Comparison of ENCODE assay signal across 23 cellular contexts in genomic region chr14:68241862-68242490, GRCh38.
DNase-seq lines count a peak whose midpoint lies in the region; ATAC-seq and TF ChIP-seq lines count a peak whose summit lies in the region.
"Had no signal": no experiment of that assay in that cellular context is flagged by ENCODE, and none has a peak within 500 bp of the region (broad histone marks: within the 10 kb centered on the region; RNA-seq: fewer than 3 reads in every experiment).

No MANE protein-coding gene starts in this region.

- H3K4me3 Mint-ChIP-seq in MCF 10A (ENCODE audit: unreplicated experiment): no peak overlapping the region
- H3K4me3 Mint-ChIP-seq in progenitor cell of endocrine pancreas (ENCODE audit: low read depth): no peak overlapping the region
- no peak overlapping the region for H3K4me3 Mint-ChIP-seq in CD8-positive, alpha-beta memory T cell
- H3K4me3 Mint-ChIP-seq: activated CD4-positive, alpha-beta memory T cell treated with anti-CD3 and anti-CD28 coated beads, Interleukin-2, amount 10 ng/mL, durations not matched to agents 7 days and 5 days; activated naive CD8-positive, alpha-beta T cell treated with anti-CD3 and anti-CD28 coated beads, Interleukin-2, amount 50 U/mL, for 24 hours; CD8-positive, alpha-beta T cell; endodermal cell had no signal

- H3K4me1 ChIP-seq in breast epithelium (peaks cover 0 to 25% of the 10 kb centered on the region in 2 donors), lower lobe of right lung (peaks cover 48% of the 10 kb centered on the region), ovary (ENCODE audit: insufficient read depth) (peaks cover 25% of the 10 kb centered on the region)
- no peaks in the 10 kb centered on the region for H3K4me1 ChIP-seq in CD8-positive, alpha-beta memory T cell (ENCODE audit: insufficient read depth, low read length)

- no peaks in the 10 kb centered on the region for H3K9me3 Mint-ChIP-seq in MCF 10A (ENCODE audit: unreplicated experiment)
- peaks cover 5% of the 10 kb centered on the region for H3K9me3 Mint-ChIP-seq in progenitor cell of endocrine pancreas (ENCODE audit: low read depth)
- H3K9me3 Mint-ChIP-seq in CD8-positive, alpha-beta memory T cell: no peaks in the 10 kb centered on the region
- H3K9me3 Mint-ChIP-seq: activated CD4-positive, alpha-beta memory T cell treated with anti-CD3 and anti-CD28 coated beads, Interleukin-2, amount 10 ng/mL, durations not matched to agents 7 days and 5 days; activated naive CD8-positive, alpha-beta T cell treated with anti-CD3 and anti-CD28 coated beads, Interleukin-2, amount 50 U/mL, for 24 hours; CD8-positive, alpha-beta T cell had no signal

- TF ChIP-seq POLR2A in breast epithelium (IDR thresholded peaks at IDR 0.05): no peak
- no peak for TF ChIP-seq POLR2A in ovary (IDR thresholded peaks at IDR 0.05)

- TF ChIP-seq CTCF in breast epithelium (IDR thresholded peaks at IDR 0.05) (no peak), MCF 10A (IDR thresholded peaks at IDR 0.05; ENCODE audit: unreplicated experiment) (no peak), lower lobe of right lung (IDR thresholded peaks at IDR 0.05) (no peak), progenitor cell of endocrine pancreas (IDR thresholded peaks at IDR 0.05; ENCODE audit: unreplicated experiment) (no peak), ovary (IDR thresholded peaks at IDR 0.05) (no peak)

- H3K4me1 Mint-ChIP-seq in MCF 10A (ENCODE audit: insufficient read depth, unreplicated experiment) (peaks cover 12% of the 10 kb centered on the region), progenitor cell of endocrine pancreas (ENCODE audit: low read depth) (peaks cover 49% of the 10 kb centered on the region)
- H3K4me1 Mint-ChIP-seq in CD8-positive, alpha-beta memory T cell: peaks cover 0 to 5% (median 0%) of the 10 kb centered on the region in 3 donors
- H3K4me1 Mint-ChIP-seq: activated CD4-positive, alpha-beta memory T cell treated with anti-CD3 and anti-CD28 coated beads, Interleukin-2, amount 10 ng/mL, durations not matched to agents 7 days and 5 days had no signal

- H3K27me3 Mint-ChIP-seq in MCF 10A (ENCODE audit: insufficient read depth, unreplicated experiment) (no peaks in the 10 kb centered on the region), progenitor cell of endocrine pancreas (no peaks in the 10 kb centered on the region)
- H3K27me3 Mint-ChIP-seq in CD8-positive, alpha-beta memory T cell: peaks cover 0 to 4% of the 10 kb centered on the region in 2 donors
- H3K27me3 Mint-ChIP-seq: activated CD4-positive, alpha-beta memory T cell treated with anti-CD3 and anti-CD28 coated beads, Interleukin-2, amount 10 ng/mL, durations not matched to agents 7 days and 5 days; activated naive CD8-positive, alpha-beta T cell treated with anti-CD3 and anti-CD28 coated beads, Interleukin-2, amount 50 U/mL, for 24 hours had no signal

- CTCF ChIA-PET in MCF 10A (lab: Yijun Ruan, JAX): interaction anchor here (0.9 to 1.9 kb wide), 6 partner anchors 276 to 583 kb away, joined by 3 to 9 read pairs (median 4); no protein-coding TSS in a partner anchor
- CTCF ChIA-PET in CD8-positive, alpha-beta memory T cell (lab: Charles Lee): interaction anchor here (1.6 to 9.6 kb wide), 3 partner anchors 11 to 575 kb away, joined by 4 to 111 read pairs (median 9); no protein-coding TSS in a partner anchor

- no peak overlapping the region for H3K4me3 ChIP-seq in breast epithelium
- no peak overlapping the region for H3K4me3 ChIP-seq in lower lobe of right lung
- no peak overlapping the region for H3K4me3 ChIP-seq in CD8-positive, alpha-beta memory T cell (ENCODE audit: low read length)
- H3K4me3 ChIP-seq in ovary: no peak overlapping the region
- H3K4me3 ChIP-seq: K562, right atrium auricular region, thyroid gland had no signal

- POLR2A ChIA-PET in MCF 10A (lab: Yijun Ruan, JAX): interaction anchor here (0.7 to 1.9 kb wide), 7 partner anchors 11 to 554 kb away, joined by 3 to 7 read pairs (median 3); partner anchors contain the start of gene ZFP36L1
- POLR2A ChIA-PET in CD8-positive, alpha-beta memory T cell (lab: Charles Lee): no interaction called here

- no peaks in the 10 kb centered on the region for H3K36me3 Mint-ChIP-seq in MCF 10A (ENCODE audit: insufficient read depth, unreplicated experiment)
- no peaks in the 10 kb centered on the region for H3K36me3 Mint-ChIP-seq in progenitor cell of endocrine pancreas (ENCODE audit: insufficient read depth)
- peaks cover 0 to 3% (median 0%) of the 10 kb centered on the region in 3 donors for H3K36me3 Mint-ChIP-seq in CD8-positive, alpha-beta memory T cell
- H3K36me3 Mint-ChIP-seq: CD8-positive, alpha-beta T cell had no signal

- H3K9me3 ChIP-seq in breast epithelium: no peaks in the 10 kb centered on the region
- H3K9me3 ChIP-seq in lower lobe of right lung: no peaks in the 10 kb centered on the region
- no peaks in the 10 kb centered on the region for H3K9me3 ChIP-seq in CD8-positive, alpha-beta memory T cell (ENCODE audit: low read length)
- no peaks in the 10 kb centered on the region for H3K9me3 ChIP-seq in ovary
- H3K9me3 ChIP-seq: right atrium auricular region, thyroid gland had no signal

- no peaks in the 10 kb centered on the region for H3K27me3 ChIP-seq in breast epithelium
- H3K27me3 ChIP-seq in lower lobe of right lung (ENCODE audit: low read depth): no peaks in the 10 kb centered on the region
- no peaks in the 10 kb centered on the region for H3K27me3 ChIP-seq in CD8-positive, alpha-beta memory T cell (ENCODE audit: insufficient read depth, low read length, poor library complexity, severe bottlenecking)
- no peaks in the 10 kb centered on the region for H3K27me3 ChIP-seq in ovary
- H3K27me3 ChIP-seq: right atrium auricular region, thyroid gland had no signal

- BruUV-seq in MCF 10A (replicated peaks; lab: Mats Ljungman, UMichigan): no TSS peak

- WGBS in ovary, 3 donors: 89 to 91% (median 91%) methylated on average over 6 of the region's 6 CpGs

- TF ChIP-seq EP300 in ovary (IDR thresholded peaks at IDR 0.05): no peak

- no peak for DNase-seq in breast epithelium (ENCODE audit: low spot score in 2 of 2)
- DNase-seq in MCF 10A (ENCODE audit: unreplicated experiment): no peak
- no peak for DNase-seq in lower lobe of right lung
- no peak for DNase-seq in progenitor cell of endocrine pancreas (ENCODE audit: low spot score, unreplicated experiment)
- DNase-seq in CD8-positive, alpha-beta memory T cell: no peak
- DNase-seq in activated T-cell treated with anti-CD3 and anti-CD28 coated beads, Interleukin-2, amount 50 U/mL, for 48 hours: no peak
- no peak for DNase-seq in NCI-H1105 treated with DMSO at 0.1 percent for 48 hours (lab: John Stamatoyannopoulos, UW)
- no peak for DNase-seq in ovary
- DNase-seq: activated CD4-positive, alpha-beta memory T cell treated with anti-CD3 and anti-CD28 coated beads, Interleukin-2, amount 10 ng/mL, durations not matched to agents 7 days and 5 days; activated gamma-delta T cell; activated naive CD8-positive, alpha-beta T cell treated with anti-CD3 and anti-CD28 coated beads, Interleukin-2, amount 50 U/mL, for 24 hours; CD8-positive, alpha-beta T cell; endodermal cell; GDM1; islet precursor cell; NCI-H1436 treated with DMSO at 0.1 percent for 48 hours; NCI-H510A; PC-3; SIG-M5; stimulated activated naive CD8-positive, alpha-beta T cell treated with anti-CD3 and anti-CD28 coated beads, Interleukin-15, Interleukin-2, amounts not matched to agents 100 U/mL and 50 U/mL, for 24 hours; thyroid gland had no signal

- intact Hi-C loops in breast epithelium (cut with DNase I; ENCODE audit: low total_unique reads) (no loop called here), MCF 10A (cut with micrococcal nuclease) (no loop called here), lower lobe of right lung (cut with DNase I) (loop anchor here (10.0 kb wide), 2 partner anchors 297 to 553 kb away; partner anchors contain the start of gene ZFP36L1), ovary (cut with DNase I) (loop anchor here in 3 of 4 donors (10.0 kb wide), 5 partner anchors 97 to 573 kb away; no protein-coding TSS in a partner anchor)

- H3K27ac ChIP-seq in breast epithelium (peak overlapping the region; percentile 48 to 85), lower lobe of right lung (peak overlapping the region; percentile 19), ovary (peak overlapping the region in 1 of 2 donors; percentile 63)
- no peak overlapping the region for H3K27ac ChIP-seq in CD8-positive, alpha-beta memory T cell (ENCODE audit: low read depth, low read length)
- H3K27ac ChIP-seq: right atrium auricular region, thyroid gland had no signal

- no peak for ATAC-seq in lower lobe of right lung
- ATAC-seq: activated naive CD8-positive, alpha-beta T cell treated with anti-CD3 and anti-CD28 coated beads, Interleukin-2, amount 50 U/mL, for 24 hours; CD8-positive, alpha-beta T cell; K562; PC-3; stimulated activated naive CD8-positive, alpha-beta T cell treated with anti-CD3 and anti-CD28 coated beads, Interleukin-15, Interleukin-2, amounts not matched to agents 100 U/mL and 50 U/mL, for 24 hours had no signal

- no peaks in the 10 kb centered on the region for H3K36me3 ChIP-seq in breast epithelium
- H3K36me3 ChIP-seq in lower lobe of right lung: no peaks in the 10 kb centered on the region
- no peaks in the 10 kb centered on the region for H3K36me3 ChIP-seq in CD8-positive, alpha-beta memory T cell (ENCODE audit: insufficient read depth, low read length)
- no peaks in the 10 kb centered on the region for H3K36me3 ChIP-seq in ovary
- H3K36me3 ChIP-seq: right atrium auricular region, thyroid gland had no signal

- H3K27ac Mint-ChIP-seq in MCF 10A (ENCODE audit: low read depth, unreplicated experiment) (no peak overlapping the region), progenitor cell of endocrine pancreas (peak overlapping the region; percentile 92)
- peak overlapping the region in 1 of 8 donors; percentile 55 for H3K27ac Mint-ChIP-seq in CD8-positive, alpha-beta memory T cell
- H3K27ac Mint-ChIP-seq: activated CD4-positive, alpha-beta memory T cell treated with anti-CD3 and anti-CD28 coated beads, Interleukin-2, amount 10 ng/mL, durations not matched to agents 7 days and 5 days; activated naive CD8-positive, alpha-beta T cell treated with anti-CD3 and anti-CD28 coated beads, Interleukin-2, amount 50 U/mL, for 24 hours; CD8-positive, alpha-beta T cell; endodermal cell had no signal

Comparison
In these comparisons a context has a peak if more than half of its experiments do, and no peak if none do; other contexts are left out.
1. intact Hi-C loops: an anchor here in lower lobe of right lung (10.0 kb wide) and ovary (10.0 kb wide); none called in breast epithelium and MCF 10A.